ENCODE assay signal across 22 cellular contexts in genomic region chr10:119493155-119493554, GRCh38. TPM values are rescaled to one million over a fixed set of nuclear protein-coding genes. Genes with fewer than 3 reads are reported as not detected.
DNase-seq lines count a peak whose midpoint lies in the region; ATAC-seq and TF ChIP-seq lines count a peak whose summit lies in the region.
"Had no signal": no experiment of that assay in that cellular context is flagged by ENCODE, and none has a peak within 500 bp of the region (broad histone marks: within the 10 kb centered on the region; RNA-seq: fewer than 3 reads in every experiment).

No MANE protein-coding gene starts in this region.

- peak overlapping the region; percentile 4 for H3K4me3 Mint-ChIP-seq in CD4-positive, alpha-beta T cell
- H3K4me3 Mint-ChIP-seq in CD8-positive, alpha-beta memory T cell, result peak overlapping the region in 1 of 7 donors; percentile 9
- H3K4me3 Mint-ChIP-seq in activated CD8-positive, alpha-beta T cell treated with anti-CD3 and anti-CD28 coated beads, Interleukin-2, amount 10 ng/mL, durations not matched to agents 7 days and 5 days, result no peak overlapping the region
- no peak overlapping the region for H3K4me3 Mint-ChIP-seq in natural killer cell treated with Interleukin-12 subunit alpha and Interleukin-12 subunit beta and Interleukin-15 and Interleukin-18, amount 100 ng/mL, for 72 hours
- H3K4me3 Mint-ChIP-seq: nephron progenitor cell had no signal

- H3K9me3 ChIP-seq in CD4-positive, alpha-beta T cell (ENCODE audit: control insufficient read depth, low read length), result no peaks in the 10 kb centered on the region
- no peaks in the 10 kb centered on the region for H3K9me3 ChIP-seq in CD8-positive, alpha-beta memory T cell (ENCODE audit: low read length)
- H3K9me3 ChIP-seq: gastroesophageal sphincter, MG63, prostate gland, SJSA1 had no signal

- no peaks in the 10 kb centered on the region for H3K27me3 ChIP-seq in CD4-positive, alpha-beta T cell (ENCODE audit: control insufficient read depth, insufficient read depth, low read length)
- H3K27me3 ChIP-seq in CD8-positive, alpha-beta memory T cell (ENCODE audit: insufficient read depth, low read length, poor library complexity, severe bottlenecking), result no peaks in the 10 kb centered on the region
- H3K27me3 ChIP-seq: gastroesophageal sphincter, MG63, SJSA1 had no signal

- CTCF ChIA-PET in CD4-positive, alpha-beta T cell (lab: Charles Lee), result interaction anchor here (1.0 to 2.0 kb wide), 2 partner anchors 50 to 188 kb away, joined by 3 to 14 read pairs; partner anchors contain the start of gene RGS10
- CTCF ChIA-PET in CD8-positive, alpha-beta memory T cell (lab: Charles Lee), result interaction anchor here (1.3 to 2.1 kb wide), 3 partner anchors 24 to 287 kb away, joined by 3 to 10 read pairs (median 3); no protein-coding TSS in a partner anchor
- CTCF ChIA-PET in activated CD8-positive, alpha-beta T cell treated with anti-CD3 and anti-CD28 coated beads, Interleukin-2, amount 10 ng/mL, durations not matched to agents 7 days and 5 days (lab: Charles Lee), result interaction anchor here (1.0 to 2.5 kb wide), 4 partner anchors 45 to 284 kb away, joined by 3 to 13 read pairs (median 3); partner anchors contain the start of gene RGS10

- ATAC-seq in CD4-positive, alpha-beta T cell (ENCODE audit: poor library complexity), result no peak
- peak; percentile 21 for ATAC-seq in activated CD8-positive, alpha-beta T cell treated with anti-CD3 and anti-CD28 coated beads, Interleukin-2, amount 10 ng/mL, durations not matched to agents 7 days and 5 days
- peak in 1 of 2 donors; percentile 46 for ATAC-seq in natural killer cell treated with Interleukin-12 subunit alpha and Interleukin-12 subunit beta and Interleukin-15 and Interleukin-18, amount 100 ng/mL, for 72 hours
- ATAC-seq in GM18909 (IDR thresholded peaks at IDR 0.05; ENCODE audit: poor library complexity, unreplicated experiment), result no peak
- ATAC-seq: esophagus mucosa, gastroesophageal sphincter, left colon had no signal

- no peak for TF ChIP-seq CTCF in CD4-positive, alpha-beta T cell (IDR thresholded peaks at IDR 0.05)

- no peaks in the 10 kb centered on the region for H3K9me3 Mint-ChIP-seq in CD4-positive, alpha-beta T cell
- H3K9me3 Mint-ChIP-seq in CD8-positive, alpha-beta memory T cell, result no peaks in the 10 kb centered on the region
- H3K9me3 Mint-ChIP-seq in activated CD8-positive, alpha-beta T cell treated with anti-CD3 and anti-CD28 coated beads, Interleukin-2, amount 10 ng/mL, durations not matched to agents 7 days and 5 days (ENCODE audit: insufficient read depth), result no peaks in the 10 kb centered on the region
- no peaks in the 10 kb centered on the region for H3K9me3 Mint-ChIP-seq in natural killer cell treated with Interleukin-12 subunit alpha and Interleukin-12 subunit beta and Interleukin-15 and Interleukin-18, amount 100 ng/mL, for 72 hours
- H3K9me3 Mint-ChIP-seq: nephron progenitor cell had no signal

- POLR2A ChIA-PET in CD4-positive, alpha-beta T cell (lab: Charles Lee), result interaction anchor here (1.1 to 3.1 kb wide), 4 partner anchors 10 to 49 kb away, joined by 3 to 26 read pairs (median 6); partner anchors contain the start of gene RGS10
- POLR2A ChIA-PET in CD8-positive, alpha-beta memory T cell (lab: Charles Lee), result interaction anchor here (0.5 kb wide), 1 partner anchor 30 kb away, joined by 3 read pairs; no protein-coding TSS in a partner anchor
- POLR2A ChIA-PET in activated CD8-positive, alpha-beta T cell treated with anti-CD3 and anti-CD28 coated beads, Interleukin-2, amount 10 ng/mL, durations not matched to agents 7 days and 5 days (lab: Charles Lee), result interaction anchor here (1.0 to 1.5 kb wide), 2 partner anchors 9 to 45 kb away, joined by 3 to 6 read pairs; no protein-coding TSS in a partner anchor

- H3K27ac Mint-ChIP-seq in CD4-positive, alpha-beta T cell, result peak overlapping the region; percentile 92
- peak overlapping the region in 7 of 8 donors; percentile 32 to 91 (median 66) for H3K27ac Mint-ChIP-seq in CD8-positive, alpha-beta memory T cell
- peak overlapping the region; percentile 75 for H3K27ac Mint-ChIP-seq in activated CD8-positive, alpha-beta T cell treated with anti-CD3 and anti-CD28 coated beads, Interleukin-2, amount 10 ng/mL, durations not matched to agents 7 days and 5 days
- H3K27ac Mint-ChIP-seq in natural killer cell treated with Interleukin-12 subunit alpha and Interleukin-12 subunit beta and Interleukin-15 and Interleukin-18, amount 100 ng/mL, for 72 hours, result peak overlapping the region; percentile 35 to 83
- H3K27ac Mint-ChIP-seq: nephron progenitor cell had no signal

- H3K4me1 Mint-ChIP-seq in CD4-positive, alpha-beta T cell (ENCODE audit: low read depth), result peaks cover 77% of the 10 kb centered on the region
- H3K4me1 Mint-ChIP-seq in CD8-positive, alpha-beta memory T cell, result peaks cover 45 to 68% (median 55%) of the 10 kb centered on the region in 3 donors
- peaks cover 82% of the 10 kb centered on the region for H3K4me1 Mint-ChIP-seq in activated CD8-positive, alpha-beta T cell treated with anti-CD3 and anti-CD28 coated beads, Interleukin-2, amount 10 ng/mL, durations not matched to agents 7 days and 5 days (ENCODE audit: low read depth)
- H3K4me1 Mint-ChIP-seq in natural killer cell treated with Interleukin-12 subunit alpha and Interleukin-12 subunit beta and Interleukin-15 and Interleukin-18, amount 100 ng/mL, for 72 hours (ENCODE audit: low read depth in 2 of 2), result peaks cover 23 to 25% of the 10 kb centered on the region in 2 donors

- H3K36me3 ChIP-seq in CD8-positive, alpha-beta memory T cell (ENCODE audit: insufficient read depth, low read length), result no peaks in the 10 kb centered on the region
- H3K36me3 ChIP-seq: gastroesophageal sphincter, MG63, prostate gland, SJSA1 had no signal

- peaks cover 51% of the 10 kb centered on the region for H3K4me1 ChIP-seq in CD8-positive, alpha-beta memory T cell (ENCODE audit: insufficient read depth, low read length)

- no peak overlapping the region for H3K4me3 ChIP-seq in CD8-positive, alpha-beta memory T cell (ENCODE audit: low read length)
- H3K4me3 ChIP-seq: gastroesophageal sphincter, MG63, prostate gland, SJSA1 had no signal

- peaks cover 8% of the 10 kb centered on the region for H3K36me3 Mint-ChIP-seq in CD4-positive, alpha-beta T cell (ENCODE audit: low read depth)
- H3K36me3 Mint-ChIP-seq in CD8-positive, alpha-beta memory T cell, result no peaks in the 10 kb centered on the region
- H3K36me3 Mint-ChIP-seq in activated CD8-positive, alpha-beta T cell treated with anti-CD3 and anti-CD28 coated beads, Interleukin-2, amount 10 ng/mL, durations not matched to agents 7 days and 5 days (ENCODE audit: low read depth), result peaks cover 25% of the 10 kb centered on the region
- H3K36me3 Mint-ChIP-seq in natural killer cell treated with Interleukin-12 subunit alpha and Interleukin-12 subunit beta and Interleukin-15 and Interleukin-18, amount 100 ng/mL, for 72 hours, result no peaks in the 10 kb centered on the region

- DNase-seq in CD4-positive, alpha-beta T cell, result no peak
- no peak for DNase-seq in CD8-positive, alpha-beta memory T cell
- no peak for DNase-seq in activated CD8-positive, alpha-beta T cell treated with anti-CD3 and anti-CD28 coated beads, Interleukin-2, amount 10 ng/mL, durations not matched to agents 7 days and 5 days
- DNase-seq in natural killer cell treated with Interleukin-12 subunit alpha and Interleukin-12 subunit beta and Interleukin-15 and Interleukin-18, amount 100 ng/mL, for 72 hours (ENCODE audit: low spot score), result peak; percentile 71
- DNase-seq in NK-92 treated with Interleukin-12 subunit alpha and Interleukin-12 subunit beta, amount 100 ng/mL, for 24 hours (lab: John Stamatoyannopoulos, UW), result no peak
- no peak for DNase-seq in amniotic stem cell (lab: John Stamatoyannopoulos, UW)
- DNase-seq: activated CD4-positive, CD25-positive, alpha-beta regulatory T cell; aorta; EL; left colon; MG63; NCI-H1436; NCI-H2171; NCI-H69; nephron progenitor cell; OCI-M1; stimulated activated CD4-positive, alpha-beta T cell treated with anti-CD3 and anti-CD28 coated beads, Interleukin-4, amount 100 ng/mL, for 1 hour had no signal

- H3K27me3 Mint-ChIP-seq in CD4-positive, alpha-beta T cell, result no peaks in the 10 kb centered on the region
- no peaks in the 10 kb centered on the region for H3K27me3 Mint-ChIP-seq in CD8-positive, alpha-beta memory T cell
- H3K27me3 Mint-ChIP-seq in activated CD8-positive, alpha-beta T cell treated with anti-CD3 and anti-CD28 coated beads, Interleukin-2, amount 10 ng/mL, durations not matched to agents 7 days and 5 days (ENCODE audit: low read depth), result no peaks in the 10 kb centered on the region
- no peaks in the 10 kb centered on the region for H3K27me3 Mint-ChIP-seq in natural killer cell treated with Interleukin-12 subunit alpha and Interleukin-12 subunit beta and Interleukin-15 and Interleukin-18, amount 100 ng/mL, for 72 hours

- H3K27ac ChIP-seq in CD4-positive, alpha-beta T cell (ENCODE audit: low read depth, low read length), result peak overlapping the region; percentile 21
- H3K27ac ChIP-seq in CD8-positive, alpha-beta memory T cell (ENCODE audit: low read depth, low read length), result no peak overlapping the region
- H3K27ac ChIP-seq: SJSA1 had no signal

- intact Hi-C loops in CD4-positive, alpha-beta T cell (cut with DNase I, micrococcal nuclease), result loop anchor here in 1 of 2 experiments (5.0 kb wide), 2 partner anchors 191 to 286 kb away; partner anchors contain the start of gene GRK5

RNA-seq across cellular contexts. Expression of gene RGS10, which starts 49.4 kb away (rescaled TPM):
- total RNA-seq in CD4-positive, alpha-beta T cell, result 100 to 1,000 TPM; 132 to 134 TPM
- 100 to 1,000 TPM; 127 to 130 TPM for total RNA-seq in CD8-positive, alpha-beta memory T cell
- 182 TPM for polyA plus RNA-seq in CD8-positive, alpha-beta memory T cell
- total RNA-seq in activated CD8-positive, alpha-beta T cell treated with anti-CD3 and anti-CD28 coated beads, Interleukin-2, amount 10 ng/mL, durations not matched to agents 7 days and 5 days, result 100 to 1,000 TPM; 166 TPM
- total RNA-seq in natural killer cell treated with Interleukin-12 subunit alpha and Interleukin-12 subunit beta and Interleukin-15 and Interleukin-18, amount 100 ng/mL, for 72 hours, result 10 to 100 TPM; 23.0 to 26.1 TPM

Comparison
In these comparisons a context has a peak if more than half of its experiments do, and no peak if none do; other contexts are left out.
1. RNA of gene RGS10, which starts 49.4 kb away (total RNA-seq): 166 TPM in activated CD8-positive, alpha-beta T cell treated with anti-CD3 and anti-CD28 coated beads, Interleukin-2, amount 10 ng/mL, durations not matched to agents 7 days and 5 days, 132 to 134 TPM in CD4-positive, alpha-beta T cell and 127 to 130 TPM in CD8-positive, alpha-beta memory T cell; 23.0 to 26.1 TPM in natural killer cell treated with Interleukin-12 subunit alpha and Interleukin-12 subunit beta and Interleukin-15 and Interleukin-18, amount 100 ng/mL, for 72 hours; every median in the first group is over 4 times any median in the second.
2. Peak in every context shown above with its lines, with median percentiles within 50 percentile points of each other: H3K27ac Mint-ChIP-seq.